Comparison of ENCODE assay signal across 8 cellular contexts in genomic region chr1:45012639-45013278, GRCh38. TPM values are rescaled to one million over a fixed set of nuclear protein-coding genes. Genes with fewer than 3 reads are reported as not detected.
DNase-seq lines count a peak whose midpoint lies in the region; ATAC-seq and TF ChIP-seq lines count a peak whose summit lies in the region.

No MANE protein-coding gene starts in this region.

- H3K4me3 ChIP-seq in esophagus squamous epithelium (peak overlapping the region; percentile 77 to 99 (median 94)), muscle layer of duodenum (ENCODE audit: low read depth in 1 of 2, low read length in 2 of 2) (peak overlapping the region; percentile 90 to 98)

- H3K36me3 ChIP-seq in esophagus squamous epithelium (peaks cover 14 to 50% (median 24%) of the 10 kb centered on the region in 3 donors), muscle layer of duodenum (ENCODE audit: control insufficient read depth in 1 of 2, insufficient read depth in 2 of 2, low read length in 2 of 2) (peaks cover 12 to 30% of the 10 kb centered on the region in 2 donors)

- 7 to 8% methylated on average over 11 to 18 of the region's 21 CpGs for WGBS in esophagus squamous epithelium, 2 donors

- peaks cover 27 to 58% (median 36%) of the 10 kb centered on the region in 3 donors for H3K4me1 ChIP-seq in esophagus squamous epithelium
- H3K4me1 ChIP-seq in muscle layer of duodenum (ENCODE audit: control insufficient read depth in 1 of 2, insufficient read depth in 2 of 2, low read length in 2 of 2), result peaks cover 16 to 48% of the 10 kb centered on the region in 2 donors

- intact Hi-C loops in esophagus squamous epithelium (cut with DNase I), result loop anchor here (5.0 to 10.0 kb wide), 3 partner anchors 168 to 480 kb away; partner anchors contain the start of genes PTCH2 and TESK2

- H3K4me3 Mint-ChIP-seq in activated CD8-positive, alpha-beta memory T cell treated with anti-CD3 and anti-CD28 coated beads, Interleukin-2, amount 10 ng/mL, durations not matched to agents 7 days and 5 days, result peak overlapping the region; percentile 75

- H3K27ac ChIP-seq in esophagus squamous epithelium (peak overlapping the region; percentile 80 to 93 (median 82)), muscle layer of duodenum (ENCODE audit: low read length) (peak overlapping the region; percentile 94)

- no peak for TF ChIP-seq POLR2A in esophagus squamous epithelium (IDR thresholded peaks at IDR 0.05)

- peak overlapping the region; percentile 93 for H3K27ac Mint-ChIP-seq in activated CD8-positive, alpha-beta memory T cell treated with anti-CD3 and anti-CD28 coated beads, Interleukin-2, amount 10 ng/mL, durations not matched to agents 7 days and 5 days

- ATAC-seq in activated CD8-positive, alpha-beta memory T cell treated with anti-CD3 and anti-CD28 coated beads, Interleukin-2, amount 10 ng/mL, durations not matched to agents 7 days and 5 days, result no peak
- ATAC-seq in HG02938 (IDR thresholded peaks at IDR 0.05; ENCODE audit: unreplicated experiment), result no peak

- no peaks in the 10 kb centered on the region for H3K27me3 Mint-ChIP-seq in activated CD8-positive, alpha-beta memory T cell treated with anti-CD3 and anti-CD28 coated beads, Interleukin-2, amount 10 ng/mL, durations not matched to agents 7 days and 5 days

- no peak for TF ChIP-seq CTCF in esophagus squamous epithelium (IDR thresholded peaks at IDR 0.05)

- H3K9me3 ChIP-seq in esophagus squamous epithelium (no peaks in the 10 kb centered on the region), muscle layer of duodenum (ENCODE audit: control insufficient read depth in 1 of 2, low read length in 2 of 2) (no peaks in the 10 kb centered on the region)

- H3K9me3 Mint-ChIP-seq in activated CD8-positive, alpha-beta memory T cell treated with anti-CD3 and anti-CD28 coated beads, Interleukin-2, amount 10 ng/mL, durations not matched to agents 7 days and 5 days (ENCODE audit: low read depth), result no peaks in the 10 kb centered on the region

- H3K27me3 ChIP-seq in esophagus squamous epithelium (no peaks in the 10 kb centered on the region), muscle layer of duodenum (ENCODE audit: low read depth, low read length) (no peaks in the 10 kb centered on the region)

- peak; percentile 32 for DNase-seq in NCI-H510A treated with DMSO at 0.1 percent for 48 hours (lab: John Stamatoyannopoulos, UW)
- DNase-seq in NCI-H510A (lab: John Stamatoyannopoulos, UW), result no peak
- peak; percentile 12 for DNase-seq in NCI-H2227 treated with DMSO at 0.1 percent for 48 hours (lab: John Stamatoyannopoulos, UW)
- peak; percentile 49 for DNase-seq in activated CD8-positive, alpha-beta memory T cell treated with anti-CD3 and anti-CD28 coated beads, Interleukin-2, amount 10 ng/mL, durations not matched to agents 7 days and 5 days
- no peak for DNase-seq in esophagus squamous epithelium (lab: John Stamatoyannopoulos, UW)
- DNase-seq in superior temporal gyrus (ENCODE audit: extremely low spot score), result peak; percentile 33

- peaks cover 35% of the 10 kb centered on the region for H3K4me1 Mint-ChIP-seq in activated CD8-positive, alpha-beta memory T cell treated with anti-CD3 and anti-CD28 coated beads, Interleukin-2, amount 10 ng/mL, durations not matched to agents 7 days and 5 days

- peaks cover 9% of the 10 kb centered on the region for H3K36me3 Mint-ChIP-seq in activated CD8-positive, alpha-beta memory T cell treated with anti-CD3 and anti-CD28 coated beads, Interleukin-2, amount 10 ng/mL, durations not matched to agents 7 days and 5 days

- CTCF ChIA-PET in activated CD8-positive, alpha-beta memory T cell treated with anti-CD3 and anti-CD28 coated beads, Interleukin-2, amount 10 ng/mL, durations not matched to agents 7 days and 5 days (lab: Charles Lee), result interaction anchor here (0.6 to 13.4 kb wide), 18 partner anchors 15 to 555 kb away, joined by 3 to 341 read pairs (median 5); partner anchors contain the start of genes EIF2B3 and TESK2

RNA-seq across cellular contexts. Expression of gene UROD, which starts 0.7 kb away (rescaled TPM):
- total RNA-seq in activated CD8-positive, alpha-beta memory T cell treated with anti-CD3 and anti-CD28 coated beads, Interleukin-2, amount 10 ng/mL, durations not matched to agents 7 days and 5 days, result 10 to 100 TPM; 68.5 to 72.7 TPM
- 10 to 100 TPM; 26.8 to 57.8 (median 36.7) TPM for total RNA-seq in esophagus squamous epithelium

RNA-seq across cellular contexts. Expression of gene HECTD3, which starts 1.6 kb away (rescaled TPM):
- total RNA-seq in activated CD8-positive, alpha-beta memory T cell treated with anti-CD3 and anti-CD28 coated beads, Interleukin-2, amount 10 ng/mL, durations not matched to agents 7 days and 5 days, result 10 to 100 TPM; 31.5 to 32.6 TPM
- 10 to 100 TPM; 25.3 to 42.2 (median 28.2) TPM for total RNA-seq in esophagus squamous epithelium

RNA-seq across cellular contexts. Expression of gene EIF2B3, which starts 26.4 kb away (rescaled TPM):
- total RNA-seq in activated CD8-positive, alpha-beta memory T cell treated with anti-CD3 and anti-CD28 coated beads, Interleukin-2, amount 10 ng/mL, durations not matched to agents 7 days and 5 days, result 10 to 100 TPM; 26.5 to 33.3 TPM
- 10 to 100 TPM; 10.7 to 24.3 (median 23.5) TPM for total RNA-seq in esophagus squamous epithelium

Comparison
In these comparisons a context has a peak if more than half of its experiments do, and no peak if none do; other contexts are left out.
1. DNase-seq: peak in NCI-H510A treated with DMSO at 0.1 percent for 48 hours (single experiment), NCI-H2227 treated with DMSO at 0.1 percent for 48 hours (single experiment), activated CD8-positive, alpha-beta memory T cell treated with anti-CD3 and anti-CD28 coated beads, Interleukin-2, amount 10 ng/mL, durations not matched to agents 7 days and 5 days (single experiment) and superior temporal gyrus (single experiment); none in NCI-H510A (single experiment) and esophagus squamous epithelium (single experiment).